6 cellular contexts compared by ENCODE assay signal in genomic region chr19:54137913-54138776, GRCh38. TPM values are rescaled to one million over a fixed set of nuclear protein-coding genes. Genes with fewer than 3 reads are reported as not detected.
DNase-seq lines count a peak whose midpoint lies in the region; ATAC-seq and TF ChIP-seq lines count a peak whose summit lies in the region.

No MANE protein-coding gene starts in this region.

- peak overlapping the region; percentile 99 for H3K4me2 ChIP-seq in BLaER1

- H3K27me3 ChIP-seq in BLaER1 (no peaks in the 10 kb centered on the region), spleen (replicated peaks in 1 of 7) (no peaks in the 10 kb centered on the region)

- no peak for ATAC-seq in GM21381 (IDR thresholded peaks at IDR 0.05; ENCODE audit: unreplicated experiment)

- H3K9ac ChIP-seq in BLaER1: peak overlapping the region; percentile 100

- H3K27ac ChIP-seq in BLaER1 (peak overlapping the region; percentile 99), epithelial cell of prostate (peak overlapping the region; percentile 61), spleen (peak overlapping the region; percentile 86 to 98 (median 96))

- WGBS in spleen, 5 donors: 2 to 6% (median 4%) methylated on average over 24 to 90 of the region's 90 CpGs

- H3K36me3 ChIP-seq in BLaER1 (peaks cover 45% of the 10 kb centered on the region), spleen (peaks cover 0 to 47% (median 15%) of the 10 kb centered on the region in 6 donors)

- H3K9me3 ChIP-seq in BLaER1 (no peaks in the 10 kb centered on the region), spleen (no peaks in the 10 kb centered on the region)

- peak overlapping the region; percentile 97 for H3K4me3 ChIP-seq in BLaER1
- peak overlapping the region; percentile 73 to 97 (median 92) for H3K4me3 ChIP-seq in spleen

- peak; percentile 34 for DNase-seq in RPMI8226
- no peak for DNase-seq in epithelial cell of prostate (ENCODE audit: low read depth, low spot score)
- peak; percentile 89 for DNase-seq in spleen
- no peak for DNase-seq in NOMO-1 treated with dmso at 0.1 percent for 144 hours (lab: John Stamatoyannopoulos, UW; ENCODE audit: unreplicated experiment)

- intact Hi-C loops in spleen (cut with DNase I; ENCODE audit: low total_unique reads): no loop called here

- no peak for TF ChIP-seq POLR2A in spleen (IDR thresholded peaks at IDR 0.05)

- peak in 1 of 11 experiments; percentile 32 for TF ChIP-seq CTCF in spleen (IDR thresholded peaks at IDR 0.05 in 8 of 11, conservative IDR thresholded peaks at IDR 0.05 in 3 of 11)

- H3K4me1 ChIP-seq in BLaER1 (peaks cover 47% of the 10 kb centered on the region), spleen (peaks cover 24 to 56% (median 50%) of the 10 kb centered on the region in 6 donors)

- peaks cover 51% of the 10 kb centered on the region for H4K20me1 ChIP-seq in BLaER1

RNA-seq across cellular contexts. Expression of gene CNOT3, which starts 0.6 kb away (rescaled TPM):
- 10 to 100 TPM; 40.7 to 56.1 (median 48.2) TPM for total RNA-seq in spleen
- polyA plus RNA-seq in spleen: 10 to 100 TPM; 17.7 to 34.3 (median 24.6) TPM

RNA-seq across cellular contexts. Expression of gene LENG1, which starts 21.4 kb away (rescaled TPM):
- 10 to 100 TPM in 2 of 7 donors, 1 to 10 TPM in 5; 7.5 to 12.1 (median 9.0) TPM for total RNA-seq in spleen
- 10 to 100 TPM in 1 of 3 donors, 1 to 10 TPM in 2; 7.4 to 14.6 (median 9.1) TPM for polyA plus RNA-seq in spleen

RNA-seq across cellular contexts. Expression of gene PRPF31, which starts 22.6 kb away (rescaled TPM):
- total RNA-seq in spleen: 10 to 100 TPM; 34.7 to 57.0 (median 48.1) TPM
- polyA plus RNA-seq in spleen: 10 to 100 TPM; 45.5 to 66.2 (median 59.1) TPM

RNA-seq across cellular contexts. Expression of gene TFPT, which starts 22.7 kb away (rescaled TPM):
- 10 to 100 TPM; 16.5 to 22.7 (median 20.1) TPM for total RNA-seq in spleen
- polyA plus RNA-seq in spleen: 10 to 100 TPM; 24.8 to 36.5 (median 28.8) TPM

RNA-seq across cellular contexts. Expression of gene TMC4, which starts 34.8 kb away (rescaled TPM):
- total RNA-seq in spleen: 1 to 10 TPM in 3 of 7 donors, under 1 TPM in 2, not detected in 2; 0.51 to 4.0 (median 1.0) TPM
- polyA plus RNA-seq in spleen: under 1 TPM; 0.12 to 0.86 (median 0.22) TPM

Comparison
In these comparisons a context has a peak if more than half of its experiments do, and no peak if none do; other contexts are left out.
1. DNase-seq: peak in RPMI8226 (single experiment) and spleen (single experiment); none in epithelial cell of prostate (single experiment) and NOMO-1 treated with dmso at 0.1 percent for 144 hours (single experiment).
2. Peak in every context shown above with its lines, with median percentiles within 50 percentile points of each other: H3K27ac ChIP-seq.